In genomic region chr5:145891378-145891777, GRCh38 we compare ENCODE assay signal across 9 cellular contexts. TPM values are rescaled to one million over a fixed set of nuclear protein-coding genes. Genes with fewer than 3 reads are reported as not detected.
"Had no signal": no experiment of that assay in that cellular context is flagged by ENCODE, and none has a peak within 500 bp of the region (broad histone marks: within the 10 kb centered on the region; RNA-seq: fewer than 3 reads in every experiment).

No MANE protein-coding gene starts in this region.

RNA-seq across cellular contexts. Expression of gene GRXCR2, which starts 18.6 kb away (rescaled TPM):
- total RNA-seq: OCI-LY7, PC-3, PC-9, Peyer's patch, RPMI7951, SJCRH30, SK-MEL-5, T-cell had no signal
- polyA plus RNA-seq: SK-N-SH had no signal

RNA-seq across cellular contexts. Expression of gene SH3RF2, which starts 45.0 kb away (rescaled TPM):
- total RNA-seq: OCI-LY7, SJCRH30 had no signal
